In the genomic region with DNA sequence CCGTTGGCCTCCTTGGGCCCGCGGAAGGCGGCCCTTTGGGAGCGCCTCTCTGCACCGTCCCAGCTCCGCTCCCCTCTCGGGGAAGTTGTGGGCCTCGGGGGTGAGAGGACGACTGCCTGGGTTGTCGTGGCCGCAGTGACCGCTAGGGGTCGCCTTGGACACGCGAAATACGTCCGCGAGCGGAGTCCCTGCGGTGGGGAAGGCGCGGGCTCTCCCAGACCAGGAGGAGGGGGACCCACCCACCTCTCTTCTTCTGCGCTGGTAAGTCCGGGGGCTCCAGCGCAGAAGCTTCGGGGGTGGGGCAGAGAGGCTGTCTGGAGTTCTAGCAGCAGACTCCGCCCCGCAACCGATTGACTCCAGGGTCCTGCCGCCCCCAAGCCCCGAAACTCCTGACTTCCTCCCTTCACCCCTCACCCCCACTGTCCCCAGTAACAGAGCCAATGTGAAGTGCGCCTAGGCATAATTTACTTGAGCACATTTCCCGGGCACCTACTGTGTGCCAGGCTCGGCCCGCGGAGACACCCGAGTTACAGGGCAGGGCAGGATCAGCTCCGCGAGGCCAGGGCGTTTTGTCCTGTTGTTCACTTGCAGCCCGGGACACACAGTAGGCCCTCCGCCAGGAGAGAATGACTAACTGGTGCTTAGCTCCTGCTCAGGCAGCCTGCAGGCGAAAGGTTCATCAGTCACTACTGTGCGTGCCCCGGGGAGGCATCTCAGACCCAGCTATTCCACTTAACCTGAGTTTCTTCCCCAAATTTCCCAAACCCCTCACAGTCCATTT, we compare ENCODE assay signal across 9 cellular contexts. TPM values are rescaled to one million over a fixed set of nuclear protein-coding genes. Genes with fewer than 3 reads are reported as not detected.
DNase-seq lines count a peak whose midpoint lies in the region; ATAC-seq and TF ChIP-seq lines count a peak whose summit lies in the region.
"Had no signal": no experiment of that assay in that cellular context is flagged by ENCODE, and none has a peak within 500 bp of the region (broad histone marks: within the 10 kb centered on the region; RNA-seq: fewer than 3 reads in every experiment).

No MANE protein-coding gene starts in this region.

- no peaks in the 10 kb centered on the region for H3K36me3 ChIP-seq in PC-3 (ENCODE audit: low read depth, low read length)

- H3K27ac Mint-ChIP-seq in nephron, result peak overlapping the region; percentile 27 to 73 (median 56)

- no peaks in the 10 kb centered on the region for H3K79me2 ChIP-seq in PC-3 (ENCODE audit: low read length)

- CTCF ChIA-PET in PC-3 (lab: Charles Lee), result interaction anchor here (0.6 to 2.0 kb wide), 7 partner anchors 10 to 151 kb away, joined by 3 to 9 read pairs (median 4); partner anchors contain the start of genes HTD2 and RPP14

- intact Hi-C loops in PC-3 (cut with micrococcal nuclease), result loop anchor here (5.0 kb wide), 1 partner anchor 226 kb away; no protein-coding TSS in a partner anchor

- H3K27me3 ChIP-seq in PC-3 (ENCODE audit: low read length), result no peaks in the 10 kb centered on the region

- H3K9me3 Mint-ChIP-seq in nephron, result no peaks in the 10 kb centered on the region

- H3K36me3 Mint-ChIP-seq in nephron (ENCODE audit: low read depth), result no peaks in the 10 kb centered on the region

- peaks cover 1% of the 10 kb centered on the region for H3K27me3 Mint-ChIP-seq in nephron (ENCODE audit: low read depth)

- H3K4me1 ChIP-seq in PC-3 (ENCODE audit: insufficient read depth, low read length), result peaks cover 37% of the 10 kb centered on the region

- no peaks in the 10 kb centered on the region for H4K20me1 ChIP-seq in PC-3 (ENCODE audit: low read length)

- peaks cover 9% of the 10 kb centered on the region for H3F3A ChIP-seq in PC-3 (ENCODE audit: low read length, unreplicated experiment)

- BruUV-seq in PC-3 (replicated peaks; lab: Mats Ljungman, UMichigan), result no TSS peak

- H3K4me3 ChIP-seq in AG10803 (ENCODE audit: low read length), result peak overlapping the region; percentile 57
- H3K4me3 ChIP-seq in PC-3 (ENCODE audit: low read length), result peak overlapping the region; percentile 53; the same call in 1 of the 2 replicates
- peak overlapping the region; percentile 56 for H3K4me3 ChIP-seq in fibroblast of the aortic adventitia (ENCODE audit: low read depth, low read length)

- peak overlapping the region; percentile 77 for H3K4me2 ChIP-seq in PC-3 (ENCODE audit: low read length)

- 0 out of 2 replicates have a peak overlapping the region, but pooled peaks have one; percentile 16 for H3K9ac ChIP-seq in PC-3 (ENCODE audit: low read length)

- H3K4me1 Mint-ChIP-seq in nephron, result peaks cover 18% of the 10 kb centered on the region

- no peak overlapping the region for H3K27ac ChIP-seq in PC-3 (ENCODE audit: low read length)

- H2AFZ ChIP-seq in PC-3 (ENCODE audit: low read length), result peak overlapping the region; percentile 70

- H3K9me2 ChIP-seq in PC-3 (replicated peaks; ENCODE audit: low read length), result no peaks in the 10 kb centered on the region

- peak; percentile 85 for ATAC-seq in GM18909 (IDR thresholded peaks at IDR 0.05; ENCODE audit: poor library complexity, unreplicated experiment)
- peak; percentile 85 for ATAC-seq in HG03439 (IDR thresholded peaks at IDR 0.05; ENCODE audit: unreplicated experiment)
- ATAC-seq in PC-3, result peak; percentile 52
- peak; percentile 88 for ATAC-seq in stimulated activated naive CD8-positive, alpha-beta T cell treated with anti-CD3 and anti-CD28 coated beads, Interleukin-15, Interleukin-2, amounts not matched to agents 100 U/mL and 50 U/mL, for 24 hours

- DNase-seq in AG10803 (ENCODE audit: low read depth), result peak; percentile 72
- DNase-seq in PC-3, result peak; percentile 89
- DNase-seq in activated T-helper 1 cell treated with anti-CD3 and anti-CD28 coated beads, Interleukin-2, amount 50 U/mL, for 16 hours (ENCODE audit: low read depth in 1 of 2, low spot score in 1 of 2), result peak; percentile 78 to 89
- peak; percentile 80 for DNase-seq in fibroblast of the aortic adventitia (ENCODE audit: low read depth)
- peak; percentile 96 for DNase-seq in stimulated activated naive CD8-positive, alpha-beta T cell treated with anti-CD3 and anti-CD28 coated beads, Interleukin-15, Interleukin-2, amounts not matched to agents 100 U/mL and 50 U/mL, for 24 hours

- no peaks in the 10 kb centered on the region for H3K9me3 ChIP-seq in PC-3 (ENCODE audit: low read length)

- POLR2A ChIA-PET in PC-3 (lab: Charles Lee; ENCODE audit: unreplicated experiment), result no interaction called here

- peak overlapping the region; percentile 70 to 77 (median 73) for H3K4me3 Mint-ChIP-seq in nephron

- peak; percentile 75 for TF ChIP-seq CTCF in AG10803 (conservative IDR thresholded peaks at IDR 0.05; ENCODE audit: low read length)
- peak; percentile 91 for TF ChIP-seq CTCF in PC-3 (conservative IDR thresholded peaks at IDR 0.05; ENCODE audit: low read depth, low read length)
- TF ChIP-seq CTCF in fibroblast of the aortic adventitia (IDR thresholded peaks at IDR 0.05; ENCODE audit: insufficient read depth, low read length), result peak; percentile 90
- peak; percentile 93 to 97 (median 96) for TF ChIP-seq CTCF in nephron (IDR thresholded peaks at IDR 0.05; ENCODE audit: unreplicated experiment in 3 of 3)

RNA-seq across cellular contexts. Expression of gene DNASE1L3, which starts 32.8 kb away (rescaled TPM):
- total RNA-seq in PC-3 (2014; rRNA removed), result 0.36 and 0.63 TPM in 2 replicates
- total RNA-seq in fibroblast of the aortic adventitia (ENCODE audit: low replicate concordance), result not detected in 2 replicates
- total RNA-seq: activated CD8-positive, alpha-beta memory T cell treated with anti-CD3 and anti-CD28 coated beads for 36 hours had no signal

RNA-seq across cellular contexts. Expression of gene ABHD6, which starts 59.7 kb away (rescaled TPM):
- total RNA-seq in PC-3 (2014; rRNA removed) (11.6 and 13.4 TPM in 2 replicates), fibroblast of the aortic adventitia (ENCODE audit: low replicate concordance) (5.5 and 14.0 TPM in 2 replicates)
